In genomic region chr1:9908846-9909221, GRCh38 we compare ENCODE assay signal across 9 cellular contexts. TPM values are rescaled to one million over a fixed set of nuclear protein-coding genes. Genes with fewer than 3 reads are reported as not detected.
DNase-seq lines count a peak whose midpoint lies in the region; ATAC-seq and TF ChIP-seq lines count a peak whose summit lies in the region.
"Had no signal": no experiment of that assay in that cellular context is flagged by ENCODE, and none has a peak within 500 bp of the region (broad histone marks: within the 10 kb centered on the region; RNA-seq: fewer than 3 reads in every experiment).

No MANE protein-coding gene starts in this region.

- POLR2A ChIA-PET in T-cell (lab: Charles Lee) = no interaction called here

- peak overlapping the region; percentile 83 for H3K9ac ChIP-seq in GM23248

- H3K9me3 Mint-ChIP-seq in T-cell = no peaks in the 10 kb centered on the region

- H3K9me2 ChIP-seq in GM23248 (ENCODE audit: insufficient read depth) = no peaks in the 10 kb centered on the region

- no peaks in the 10 kb centered on the region for H3K79me2 ChIP-seq in GM23248 (ENCODE audit: insufficient read depth)

- no peak for TF ChIP-seq CTCF in fibroblast of mammary gland (conservative IDR thresholded peaks at IDR 0.05; ENCODE audit: control insufficient read depth, insufficient read depth, low read depth, low read length)

- no peak overlapping the region for H3K27ac ChIP-seq in GM23248

- DNase-seq in GM23248 (no peak), T-cell (no peak), fibroblast of mammary gland (ENCODE audit: low read depth) (no peak), skeletal muscle cell (ENCODE audit: low read depth) (no peak), head of caudate nucleus (no peak), NCI-H2107 treated with DMSO at 0.1 percent for 48 hours (lab: John Stamatoyannopoulos, UW; ENCODE audit: unreplicated experiment) (no peak)
- DNase-seq: NCI-H1436 had no signal

- CTCF ChIA-PET in T-cell (lab: Charles Lee) = interaction anchor here in 1 of 2 donors (0.6 kb wide), 1 partner anchor 28 kb away, joined by 3 read pairs; no protein-coding TSS in a partner anchor

- H3K36me3 Mint-ChIP-seq in T-cell = no peaks in the 10 kb centered on the region

- H3K4me2 ChIP-seq in GM23248 (ENCODE audit: unreplicated experiment) = peak overlapping the region; percentile 89

- H3K4me3 Mint-ChIP-seq in T-cell = peak overlapping the region; percentile 93 to 99 (median 96)

- H3K27me3 ChIP-seq in GM23248 (replicated peaks; ENCODE audit: insufficient read depth) = no peaks in the 10 kb centered on the region

- peaks cover 13% of the 10 kb centered on the region for H3K4me1 ChIP-seq in GM23248 (ENCODE audit: insufficient read depth)

- H4K20me1 ChIP-seq in GM23248 (ENCODE audit: insufficient read depth) = no peaks in the 10 kb centered on the region

- no peak for ATAC-seq in T-cell (replicated peaks in 1 of 4)
- ATAC-seq in HG03521 (IDR thresholded peaks at IDR 0.05; ENCODE audit: unreplicated experiment) = no peak
- ATAC-seq in GM21423 (IDR thresholded peaks at IDR 0.05; ENCODE audit: unreplicated experiment) = no peak

- peaks cover 30 to 49% (median 40%) of the 10 kb centered on the region in 3 donors for H3K4me1 Mint-ChIP-seq in T-cell

- peak overlapping the region; percentile 88; the same call in 1 of the 2 replicates for H2AFZ ChIP-seq in GM23248

- peak overlapping the region; percentile 90 for H3K4me3 ChIP-seq in GM23248
- peak overlapping the region; percentile 62 for H3K4me3 ChIP-seq in fibroblast of mammary gland (ENCODE audit: control insufficient read depth, low read depth, low read length)
- H3K4me3 ChIP-seq in skeletal muscle cell (ENCODE audit: low read depth, low read length) = peak overlapping the region; percentile 76

- 84 to 89% methylated on average over 4 of the region's 4 CpGs for WGBS in GM23248 (ENCODE audit: low coverage in 1 of 2, low lambda C conversion rate in 2 of 2, missing lambda C conversion rate in 2 of 2), 2 experiments

- intact Hi-C loops in head of caudate nucleus (cut with DNase I) = no loop called here

- no peaks in the 10 kb centered on the region for H3K36me3 ChIP-seq in GM23248 (ENCODE audit: low read depth)

- in situ Hi-C loops in GM23248 (cut with MboI) = no loop called here

- peaks cover 9% of the 10 kb centered on the region; the same call in 1 of the 2 replicates for H3F3A ChIP-seq in GM23248 (ENCODE audit: insufficient read depth)

- peak overlapping the region; percentile 71 to 87 for H3K27ac Mint-ChIP-seq in T-cell

- H3K9me3 ChIP-seq in GM23248 (ENCODE audit: low read depth) = no peaks in the 10 kb centered on the region

- no peaks in the 10 kb centered on the region for H3K27me3 Mint-ChIP-seq in T-cell

RNA-seq across cellular contexts. Expression of gene CTNNBIP1, which starts 1.2 kb away (rescaled TPM):
- 12.5 and 31.0 TPM in 2 replicates for total RNA-seq in GM23248 (2014; rRNA removed; shearing (Covaris generic))
- 21.8 and 22.2 TPM in 2 replicates for polyA plus RNA-seq in GM23248 (2016; fragmentation: Nextera tagmentation; extraction: Ambion mirVana)
- 10 to 100 TPM in 1 of 5 donors, 1 to 10 TPM in 4; 9.1 to 11.1 (median 9.6) TPM for total RNA-seq in T-cell

RNA-seq across cellular contexts. Expression of gene LZIC, which starts 34.4 kb away (rescaled TPM):
- 21.2 and 24.0 TPM in 2 replicates for total RNA-seq in GM23248 (2014; rRNA removed; shearing (Covaris generic))
- 26.0 and 31.4 TPM in 2 replicates for polyA plus RNA-seq in GM23248 (2016; fragmentation: Nextera tagmentation; extraction: Ambion mirVana)
- 10 to 100 TPM; 19.6 to 28.6 (median 22.0) TPM for total RNA-seq in T-cell

RNA-seq across cellular contexts. Expression of gene NMNAT1, which starts 34.4 kb away (rescaled TPM):
- total RNA-seq in GM23248 (2014; rRNA removed; shearing (Covaris generic)) = 12.5 and 15.2 TPM in 2 replicates
- 18.6 and 18.8 TPM in 2 replicates for polyA plus RNA-seq in GM23248 (2016; fragmentation: Nextera tagmentation; extraction: Ambion mirVana)
- 1 to 10 TPM; 2.9 to 8.0 (median 7.1) TPM for total RNA-seq in T-cell
